In genomic region chr6:166828397-166829002, GRCh38 we compare ENCODE assay signal across 23 cellular contexts.
DNase-seq lines count a peak whose midpoint lies in the region; ATAC-seq, FAIRE-seq and TF ChIP-seq lines count a peak whose summit lies in the region.
"Had no signal": no experiment of that assay in that cellular context is flagged by ENCODE, and none has a peak within 500 bp of the region (broad histone marks: within the 10 kb centered on the region; RNA-seq: fewer than 3 reads in every experiment).

No MANE protein-coding gene starts in this region.

- H3K79me1 ChIP-seq in IMR-90 (ENCODE audit: low read depth in 1 of 2, low read length in 2 of 2): no peaks in the 10 kb centered on the region

- H2AK5ac ChIP-seq in IMR-90 (ENCODE audit: low read depth, low read length): no peak overlapping the region

- no peak overlapping the region for H3K56ac ChIP-seq in IMR-90 (ENCODE audit: extremely low read depth, insufficient read depth, low read length)

- H2BK20ac ChIP-seq in IMR-90 (ENCODE audit: low read depth, low read length): no peak overlapping the region

- H3K27me3 Mint-ChIP-seq in memory B cell: no peaks in the 10 kb centered on the region
- H3K27me3 Mint-ChIP-seq: B cell; CD4-positive, alpha-beta T cell; CD8-positive, alpha-beta memory T cell had no signal

- H3K4me1 ChIP-seq in A549 (no peaks in the 10 kb centered on the region), IMR-90 (ENCODE audit: control insufficient read depth, insufficient read depth, low read length) (no peaks in the 10 kb centered on the region), A673 (ENCODE audit: insufficient read depth, low read length, poor library complexity, severe bottlenecking) (no peaks in the 10 kb centered on the region)
- H3K4me1 ChIP-seq: BLaER1 had no signal

- H3K9me3 Mint-ChIP-seq in memory B cell: no peaks in the 10 kb centered on the region
- H3K9me3 Mint-ChIP-seq: CD4-positive, alpha-beta T cell; CD8-positive, alpha-beta memory T cell had no signal

- ATAC-seq in A549 (no peak), IMR-90 (ENCODE audit: low read depth) (no peak), memory B cell (ENCODE audit: low read depth) (no peak), GM21390 (IDR thresholded peaks at IDR 0.05; ENCODE audit: unreplicated experiment) (no peak)
- ATAC-seq: GM12878 had no signal

- H3K27ac Mint-ChIP-seq in memory B cell: no peak overlapping the region
- H3K27ac Mint-ChIP-seq: B cell; CD4-positive, alpha-beta T cell; CD8-positive, alpha-beta memory T cell had no signal

- dilution Hi-C loops in IMR-90 (cut with HindIII; ENCODE audit: low sequenced_read_pairs, unreplicated experiment): no loop called here

- no peak overlapping the region for H3K4me3 ChIP-seq in A549
- no peak overlapping the region for H3K4me3 ChIP-seq in IMR-90 (ENCODE audit: insufficient read depth, low read depth, low read length)
- no peak overlapping the region for H3K4me3 ChIP-seq in A673 (ENCODE audit: low read depth, low read length, poor library complexity, severe bottlenecking)
- H3K4me3 ChIP-seq: BLaER1, GM12878, GM23248 had no signal

- BruUV-seq in IMR-90 (replicated peaks; lab: Mats Ljungman, UMichigan) (no TSS peak), A673 (replicated peaks; lab: Mats Ljungman, UMichigan) (no TSS peak)

- CTCF ChIA-PET in A549 (lab: Yijun Ruan, JAX) (no interaction called here), IMR-90 (lab: Yijun Ruan, JAX) (no interaction called here), A673 (lab: Charles Lee) (no interaction called here)

- TF ChIP-seq POLR2A in A549 (IDR thresholded peaks at IDR 0.05; ENCODE audit: low read length) (no peak), GM12891 (IDR thresholded peaks at IDR 0.05; ENCODE audit: low read depth, low read length) (no peak), IMR-90 (IDR thresholded peaks at IDR 0.05; ENCODE audit: low read depth, low read length) (no peak)

- H3K27me3 ChIP-seq in IMR-90 (ENCODE audit: control insufficient read depth, insufficient read depth, low read length) (no peaks in the 10 kb centered on the region), A673 (replicated peaks; ENCODE audit: insufficient read depth, low read depth, low read length, poor library complexity) (peaks cover 1% of the 10 kb centered on the region)
- H3K27me3 ChIP-seq: BLaER1 had no signal

- no peak overlapping the region for H3K9ac ChIP-seq in IMR-90 (ENCODE audit: low read depth, low read length)
- H3K9ac ChIP-seq: BLaER1, GM23248 had no signal

- no peak overlapping the region for H3K23ac ChIP-seq in IMR-90 (ENCODE audit: low read depth, low read length)

- H4K8ac ChIP-seq in IMR-90 (ENCODE audit: low read depth in 2 of 2, low read length in 2 of 2): no peak overlapping the region

- intact Hi-C loops in IMR-90 (cut with micrococcal nuclease) (no loop called here), A673 (cut with micrococcal nuclease; ENCODE audit: unreplicated experiment) (no loop called here)

- H4K91ac ChIP-seq in IMR-90 (ENCODE audit: insufficient read depth, low read depth, low read length): no peak overlapping the region

- no peak overlapping the region for H3K18ac ChIP-seq in IMR-90 (ENCODE audit: low read depth, low read length)

- TF ChIP-seq CTCF in A549 (IDR thresholded peaks at IDR 0.05) (no peak), IMR-90 (conservative IDR thresholded peaks at IDR 0.05; ENCODE audit: low read depth, low read length) (no peak), A673 (conservative IDR thresholded peaks at IDR 0.05; ENCODE audit: low read depth, low read length) (no peak)

- DNase-seq in A549 (ENCODE audit: low read depth in 1 of 2, low spot score in 1 of 2) (no peak), GM12891 (ENCODE audit: insufficient read length, low spot score) (no peak), IMR-90 (no peak), memory B cell (ENCODE audit: low spot score in 2 of 2) (no peak), A673 (ENCODE audit: low spot score) (no peak), HUDEP-2 (lab: John Stamatoyannopoulos, UW; ENCODE audit: unreplicated experiment in 76 of 76) (no peak)
- DNase-seq: 8988T; CD4-positive, alpha-beta T cell; CD8-positive, alpha-beta memory T cell; DMS 273 treated with DMSO at 0.1 percent for 48 hours; DMS79; EL; GDM1; GM23248; H7; HCEC 1CT had no signal

- H3K27ac ChIP-seq in A549 (no peak overlapping the region), IMR-90 (ENCODE audit: insufficient read depth, low read length) (no peak overlapping the region), A673 (ENCODE audit: low read depth, low read length, poor library complexity, severe bottlenecking) (no peak overlapping the region)
- H3K27ac ChIP-seq: BLaER1, GM23248 had no signal

- H3K36me3 Mint-ChIP-seq in memory B cell: no peaks in the 10 kb centered on the region
- H3K36me3 Mint-ChIP-seq: CD8-positive, alpha-beta memory T cell had no signal

- H2AK9ac ChIP-seq in IMR-90 (replicated peaks; ENCODE audit: low read depth, low read length, poor library complexity): no peak overlapping the region

- TF ChIP-seq EP300 in A549 (IDR thresholded peaks at IDR 0.05): no peak

- no peak overlapping the region for H2BK120ac ChIP-seq in IMR-90 (ENCODE audit: low read depth, low read length)

- no peak overlapping the region for H3K14ac ChIP-seq in IMR-90 (replicated peaks; ENCODE audit: low read depth, low read length)

- H3K4ac ChIP-seq in IMR-90 (ENCODE audit: low read depth, low read length): no peak overlapping the region

- H3K9me3 ChIP-seq in A549 (no peaks in the 10 kb centered on the region), IMR-90 (ENCODE audit: control insufficient read depth, insufficient read depth, low read length) (no peaks in the 10 kb centered on the region), A673 (ENCODE audit: low read depth, low read length, poor library complexity, severe bottlenecking) (no peaks in the 10 kb centered on the region)
- H3K9me3 ChIP-seq: BLaER1 had no signal

- no peak overlapping the region for H4K5ac ChIP-seq in IMR-90 (ENCODE audit: low read depth, low read length)

- no peak overlapping the region for H2BK5ac ChIP-seq in IMR-90 (ENCODE audit: low read depth, low read length, poor library complexity, severe bottlenecking)

- peak overlapping the region; percentile 56 for H3K4me3 Mint-ChIP-seq in memory B cell
- H3K4me3 Mint-ChIP-seq: CD14-positive monocyte; CD4-positive, alpha-beta T cell; CD8-positive, alpha-beta memory T cell had no signal

- WGBS in A549 (ENCODE audit: missing lambda C conversion rate): 47% methylated on average over 5 of the region's 5 CpGs
- WGBS in IMR-90 (ENCODE audit: extremely low coverage in 2 of 2, insufficient read length in 1 of 2), 2 experiments: no CpG with 5 or more reads among the region's 5 CpGs

- no peaks in the 10 kb centered on the region for H4K20me1 ChIP-seq in IMR-90 (ENCODE audit: insufficient read depth, low read length)
- H4K20me1 ChIP-seq: BLaER1 had no signal

- H3K36me3 ChIP-seq in IMR-90 (ENCODE audit: control insufficient read depth, insufficient read depth, low read length) (no peaks in the 10 kb centered on the region), A673 (ENCODE audit: insufficient read depth, low read length, poor library complexity, severe bottlenecking) (no peaks in the 10 kb centered on the region)
- H3K36me3 ChIP-seq: BLaER1 had no signal

- H3K4me2 ChIP-seq in A549: no peak overlapping the region
- no peak overlapping the region for H3K4me2 ChIP-seq in IMR-90 (ENCODE audit: low read depth, low read length)
- H3K4me2 ChIP-seq: BLaER1 had no signal

- POLR2A ChIA-PET in A549 (lab: Yijun Ruan, JAX) (no interaction called here), IMR-90 (lab: Charles Lee; ENCODE audit: unreplicated experiment) (no interaction called here), A673 (lab: Charles Lee; ENCODE audit: low non-redundant PET) (no interaction called here)

- H3K4me1 Mint-ChIP-seq in memory B cell: peaks cover 17% of the 10 kb centered on the region
- H3K4me1 Mint-ChIP-seq: CD8-positive, alpha-beta memory T cell had no signal

- in situ Hi-C loops in IMR-90 (cut with MboI; ENCODE audit: low sequenced_read_pairs): no loop called here

- TF ChIP-seq RAD21 in A549 (conservative IDR thresholded peaks at IDR 0.05 in 1 of 2, IDR thresholded peaks at IDR 0.05 in 1 of 2): no peak
- TF ChIP-seq RAD21 in IMR-90 (IDR thresholded peaks at IDR 0.05; ENCODE audit: low read length): no peak

- no peak overlapping the region for H2BK15ac ChIP-seq in IMR-90 (ENCODE audit: low read depth, low read length)

- H3K9me1 ChIP-seq in IMR-90 (ENCODE audit: insufficient read depth, low read length): no peaks in the 10 kb centered on the region

- FAIRE-seq in A549 (lab: Jason Lieb, UNC) (no peak), GM12891 (lab: Jason Lieb, UNC) (peak; percentile 70)
- FAIRE-seq: D721Med, GM12878, H1 had no signal

- H2AFZ ChIP-seq in IMR-90 (replicated peaks; ENCODE audit: low read length, poor library complexity): no peak overlapping the region
- H2AFZ ChIP-seq: GM23248 had no signal

TF ChIP-seq in A549, 52 proteins besides CTCF, POLR2A, EP300 and RAD21:
- TF ChIP-seq MAFK (IDR thresholded peaks at IDR 0.05; ENCODE audit: partially characterized antibody): peak; percentile 31
- no peak for TF ChIP-seq MAX (IDR thresholded peaks at IDR 0.05)

TF ChIP-seq in GM12891, 5 proteins besides CTCF, POLR2A, EP300 and RAD21:
- TF ChIP-seq POU2F2 (IDR thresholded peaks at IDR 0.05; ENCODE audit: low read depth, low read length) (no peak), PAX5 (IDR thresholded peaks at IDR 0.05; ENCODE audit: insufficient read depth, low read length, severe bottlenecking) (no peak), TAF1 (IDR thresholded peaks at IDR 0.05; ENCODE audit: low read depth, low read length) (no peak), POLR2AphosphoS5 (IDR thresholded peaks at IDR 0.05; ENCODE audit: low read depth, low read length) (no peak), SPI1 (IDR thresholded peaks at IDR 0.05; ENCODE audit: low read depth, low read length) (no peak)

TF ChIP-seq in IMR-90, 13 proteins besides CTCF, POLR2A, EP300 and RAD21:
- TF ChIP-seq USF2 (IDR thresholded peaks at IDR 0.05; ENCODE audit: low read depth, low read length) (no peak), MAFK (IDR thresholded peaks at IDR 0.05; ENCODE audit: low read depth, low read length) (0 out of 2 replicates have a peak, but pooled peaks have one; percentile 7)
